Comparison of ENCODE assay signal across 23 cellular contexts in genomic region chr22:24693359-24693758, GRCh38.
A peak's percentile ranks its signal among the peaks of the same experiment; 100 is the strongest.
DNase-seq lines count a peak whose midpoint lies in the region; ATAC-seq, FAIRE-seq and TF ChIP-seq lines count a peak whose summit lies in the region.
"Had no signal": no experiment of that assay in that cellular context is flagged by ENCODE, and none has a peak within 500 bp of the region (broad histone marks: within the 10 kb centered on the region; RNA-seq: fewer than 3 reads in every experiment).

No MANE protein-coding gene starts in this region.

- H3K79me2 ChIP-seq in endothelial cell of umbilical vein (ENCODE audit: control insufficient read depth, insufficient read depth, low read length), result no peaks in the 10 kb centered on the region
- H3K79me2 ChIP-seq in osteoblast (ENCODE audit: insufficient read depth, low read length), result no peaks in the 10 kb centered on the region

- BruUV-seq in IMR-90 (replicated peaks; lab: Mats Ljungman, UMichigan) (no TSS peak), endothelial cell of umbilical vein (replicated peaks; lab: Mats Ljungman, UMichigan) (no TSS peak)

- DNase-seq in AG08396 (ENCODE audit: low spot score), result peak; percentile 63
- DNase-seq in IMR-90, result peak; percentile 62
- peak; percentile 35 for DNase-seq in endothelial cell of umbilical vein (ENCODE audit: low read depth, low spot score)
- DNase-seq in osteoblast (ENCODE audit: insufficient read length, low spot score, missing footprints), result peak; percentile 75
- no peak for DNase-seq in left ventricle myocardium inferior
- DNase-seq in NOMO-1 treated with DMSO at 0.1 percent for 48 hours (lab: John Stamatoyannopoulos, UW; ENCODE audit: unreplicated experiment), result no peak
- DNase-seq: 8988T; GF-D8; H7; HFFc6; MG63; NCI-H1092; NCI-H1436; NCI-H1930; NCI-H2227 treated with DMSO at 0.1 percent for 48 hours; NCI-H510A; NCI-H748 treated with DMSO at 0.1 percent for 48 hours; NK-92 treated with Interleukin-12 subunit alpha and Interleukin-12 subunit beta, amount 100 ng/mL, for 24 hours; Peyer's patch had no signal

- H3K4me3 ChIP-seq in IMR-90 (ENCODE audit: insufficient read depth, low read depth, low read length) (no peak overlapping the region), endothelial cell of umbilical vein (replicated peaks in 1 of 3; ENCODE audit: insufficient read depth in 1 of 3, low read depth in 1 of 3, low read length in 3 of 3) (no peak overlapping the region), osteoblast (ENCODE audit: insufficient read depth, low read length) (no peak overlapping the region), left ventricle myocardium inferior (no peak overlapping the region)
- H3K4me3 ChIP-seq: K562, MG63, Peyer's patch had no signal

- no peak overlapping the region for H3K18ac ChIP-seq in IMR-90 (ENCODE audit: low read depth, low read length)

- dilution Hi-C loops in IMR-90 (cut with HindIII; ENCODE audit: low sequenced_read_pairs, unreplicated experiment) (no loop called here), endothelial cell of umbilical vein (cut with MboI; ENCODE audit: extremely low pct_ligation_motif_present, low sequenced_read_pairs) (no loop called here)

- in situ Hi-C loops in IMR-90 (cut with MboI; ENCODE audit: low sequenced_read_pairs), result no loop called here

- peak; percentile 81 for FAIRE-seq in endothelial cell of umbilical vein (lab: Jason Lieb, UNC)
- FAIRE-seq: GM19239, K562 had no signal

- H3K79me1 ChIP-seq in IMR-90 (ENCODE audit: low read depth in 1 of 2, low read length in 2 of 2), result no peaks in the 10 kb centered on the region

- no peak overlapping the region for H2AK5ac ChIP-seq in IMR-90 (ENCODE audit: low read depth, low read length)

- no peak overlapping the region for H2AK9ac ChIP-seq in IMR-90 (replicated peaks; ENCODE audit: low read depth, low read length, poor library complexity)

- CTCF ChIA-PET in IMR-90 (lab: Yijun Ruan, JAX), result no interaction called here
- CTCF ChIA-PET in endothelial cell of umbilical vein (lab: Charles Lee), result no interaction called here

- H3K14ac ChIP-seq in IMR-90 (replicated peaks; ENCODE audit: low read depth, low read length), result no peak overlapping the region

- H4K8ac ChIP-seq in IMR-90 (ENCODE audit: low read depth in 2 of 2, low read length in 2 of 2), result peak overlapping the region in 1 of 2 experiments; percentile 57; a peak in 2 of 4 replicates

- WGBS in IMR-90 (ENCODE audit: extremely low coverage in 2 of 2, insufficient read length in 1 of 2), 2 experiments, result no CpG with 5 or more reads among the region's 2 CpGs

- no peak overlapping the region for H2BK120ac ChIP-seq in IMR-90 (ENCODE audit: low read depth, low read length)

- no peak overlapping the region for H3K4me2 ChIP-seq in IMR-90 (ENCODE audit: low read depth, low read length)
- peak overlapping the region; percentile 16 for H3K4me2 ChIP-seq in endothelial cell of umbilical vein (ENCODE audit: insufficient read depth, low read length)
- no peak overlapping the region for H3K4me2 ChIP-seq in osteoblast (ENCODE audit: insufficient read depth, low read length)

- ATAC-seq in IMR-90 (ENCODE audit: low read depth), result 0 out of 2 replicates have a peak, but pooled peaks have one; percentile 27
- no peak for ATAC-seq in GM18861 (IDR thresholded peaks at IDR 0.05; ENCODE audit: unreplicated experiment)
- ATAC-seq: K562, SK-N-SH treated with all-trans-retinoic acid at 6 μM for 48 hours had no signal

- H3K56ac ChIP-seq in IMR-90 (ENCODE audit: extremely low read depth, insufficient read depth, low read length), result no peak overlapping the region

- no peaks in the 10 kb centered on the region for H3K36me3 ChIP-seq in IMR-90 (ENCODE audit: control insufficient read depth, insufficient read depth, low read length)
- no peaks in the 10 kb centered on the region for H3K36me3 ChIP-seq in endothelial cell of umbilical vein (ENCODE audit: control insufficient read depth in 2 of 2, extremely low read depth in 1 of 2, insufficient read depth in 2 of 2, low read length in 2 of 2)
- H3K36me3 ChIP-seq in osteoblast (ENCODE audit: insufficient read depth, low read length), result no peaks in the 10 kb centered on the region
- no peaks in the 10 kb centered on the region for H3K36me3 ChIP-seq in left ventricle myocardium inferior
- H3K36me3 ChIP-seq: MG63, Peyer's patch had no signal

- H3K27me3 ChIP-seq in IMR-90 (ENCODE audit: control insufficient read depth, insufficient read depth, low read length), result no peaks in the 10 kb centered on the region
- H3K27me3 ChIP-seq in endothelial cell of umbilical vein (ENCODE audit: control insufficient read depth in 2 of 2, insufficient read depth in 2 of 2, low read length in 2 of 2), result peaks cover 0 to 1% of the 10 kb centered on the region in 2 experiments
- peaks cover 14% of the 10 kb centered on the region for H3K27me3 ChIP-seq in osteoblast (ENCODE audit: insufficient read depth, low read length)
- no peaks in the 10 kb centered on the region for H3K27me3 ChIP-seq in left ventricle myocardium inferior (ENCODE audit: low read depth)
- H3K27me3 ChIP-seq: MG63, Peyer's patch had no signal

- H2BK20ac ChIP-seq in IMR-90 (ENCODE audit: low read depth, low read length), result no peak overlapping the region

- no peak overlapping the region for H3K4ac ChIP-seq in IMR-90 (ENCODE audit: low read depth, low read length)

- H4K20me1 ChIP-seq in IMR-90 (ENCODE audit: insufficient read depth, low read length) (no peaks in the 10 kb centered on the region), endothelial cell of umbilical vein (replicated peaks; ENCODE audit: control insufficient read depth, extremely low read depth, insufficient read depth, low read length) (no peaks in the 10 kb centered on the region), osteoblast (ENCODE audit: insufficient read depth, low read length) (no peaks in the 10 kb centered on the region)

- no peak overlapping the region for H3K23ac ChIP-seq in IMR-90 (ENCODE audit: low read depth, low read length)

- H2BK5ac ChIP-seq in IMR-90 (ENCODE audit: low read depth, low read length, poor library complexity, severe bottlenecking), result peak overlapping the region; percentile 83

- TF ChIP-seq RAD21 in IMR-90 (IDR thresholded peaks at IDR 0.05; ENCODE audit: low read length), result no peak

- H3K4me1 ChIP-seq in IMR-90 (ENCODE audit: control insufficient read depth, insufficient read depth, low read length) (peaks cover 28% of the 10 kb centered on the region), endothelial cell of umbilical vein (ENCODE audit: control insufficient read depth, extremely low read depth, insufficient read depth, low read length) (peaks cover 7% of the 10 kb centered on the region), osteoblast (ENCODE audit: insufficient read depth, low read length) (no peaks in the 10 kb centered on the region), left ventricle myocardium inferior (peaks cover 27% of the 10 kb centered on the region)

- POLR2A ChIA-PET in IMR-90 (lab: Charles Lee; ENCODE audit: unreplicated experiment), result no interaction called here
- POLR2A ChIA-PET in endothelial cell of umbilical vein (lab: Charles Lee), result no interaction called here

- H3K9me1 ChIP-seq in IMR-90 (ENCODE audit: insufficient read depth, low read length) (peaks cover 29% of the 10 kb centered on the region), endothelial cell of umbilical vein (replicated peaks; ENCODE audit: control insufficient read depth, extremely low read depth, insufficient read depth, low read length) (no peaks in the 10 kb centered on the region)

- intact Hi-C loops in IMR-90 (cut with micrococcal nuclease), result no loop called here
- intact Hi-C loops in endothelial cell of umbilical vein (cut with micrococcal nuclease), result loop anchor here (5.0 kb wide), 1 partner anchor 34 kb away; no protein-coding TSS in a partner anchor
- intact Hi-C loops in left ventricle myocardium inferior (cut with micrococcal nuclease), result no loop called here

- H2AFZ ChIP-seq in IMR-90 (replicated peaks; ENCODE audit: low read length, poor library complexity) (no peak overlapping the region), endothelial cell of umbilical vein (ENCODE audit: low read depth, low read length) (no peak overlapping the region), osteoblast (ENCODE audit: low read length) (no peak overlapping the region)

- H2BK15ac ChIP-seq in IMR-90 (ENCODE audit: low read depth, low read length), result peak overlapping the region; percentile 91; the same call in 1 of the 3 replicates

- no peak overlapping the region for H4K91ac ChIP-seq in IMR-90 (ENCODE audit: insufficient read depth, low read depth, low read length)

- H3K27ac ChIP-seq in IMR-90 (ENCODE audit: insufficient read depth, low read length), result no peak overlapping the region; the same call in 1 of the 2 replicates
- no peak overlapping the region for H3K27ac ChIP-seq in endothelial cell of umbilical vein (ENCODE audit: insufficient read depth, low read depth, low read length)
- no peak overlapping the region for H3K27ac ChIP-seq in osteoblast (ENCODE audit: low read depth, low read length)
- H3K27ac ChIP-seq in left ventricle myocardium inferior (replicated peaks), result no peak overlapping the region
- H3K27ac ChIP-seq: Peyer's patch had no signal

- H3K9me3 ChIP-seq in IMR-90 (ENCODE audit: control insufficient read depth, insufficient read depth, low read length) (no peaks in the 10 kb centered on the region), endothelial cell of umbilical vein (replicated peaks; ENCODE audit: control insufficient read depth, insufficient read depth, low read length) (no peaks in the 10 kb centered on the region), osteoblast (ENCODE audit: low read depth, low read length) (no peaks in the 10 kb centered on the region), left ventricle myocardium inferior (replicated peaks) (no peaks in the 10 kb centered on the region)
- H3K9me3 ChIP-seq: MG63, Peyer's patch had no signal

- TF ChIP-seq CTCF in IMR-90 (conservative IDR thresholded peaks at IDR 0.05; ENCODE audit: low read depth, low read length) (no peak), endothelial cell of umbilical vein (IDR thresholded peaks at IDR 0.05; ENCODE audit: extremely low read depth in 1 of 2, insufficient read depth in 1 of 2, low read depth in 1 of 2, low read length in 2 of 2) (no peak), osteoblast (IDR thresholded peaks at IDR 0.05; ENCODE audit: extremely low read depth, low read depth, low read length) (no peak), left ventricle myocardium inferior (IDR thresholded peaks at IDR 0.05; ENCODE audit: borderline replicate concordance) (no peak)

- H3K9ac ChIP-seq in IMR-90 (ENCODE audit: low read depth, low read length), result no peak overlapping the region
- no peak overlapping the region for H3K9ac ChIP-seq in endothelial cell of umbilical vein (replicated peaks; ENCODE audit: extremely low read depth, insufficient read depth, low read length)

- no peak for TF ChIP-seq POLR2A in IMR-90 (IDR thresholded peaks at IDR 0.05; ENCODE audit: low read depth, low read length)
- no peak for TF ChIP-seq POLR2A in endothelial cell of umbilical vein (IDR thresholded peaks at IDR 0.05; ENCODE audit: low read depth, low read length)

- no peak overlapping the region for H4K5ac ChIP-seq in IMR-90 (ENCODE audit: low read depth, low read length)

TF ChIP-seq in endothelial cell of umbilical vein, 7 proteins besides CTCF, POLR2A, EP300 and RAD21 (continues in another document):
- TF ChIP-seq MYC (IDR thresholded peaks at IDR 0.05; ENCODE audit: low read depth, low read length) (no peak), GATA2 (IDR thresholded peaks at IDR 0.05; ENCODE audit: insufficient read depth, insufficient read length, low read depth, low read length) (peak; percentile 48), FOS (IDR thresholded peaks at IDR 0.05; ENCODE audit: borderline replicate concordance, insufficient read depth, low read length) (no peak)

Comparison
In these comparisons a context has a peak if more than half of its experiments do, and no peak if none do; other contexts are left out.
1. DNase-seq: peak in AG08396 (single experiment), IMR-90 (single experiment), endothelial cell of umbilical vein (single experiment) and osteoblast (single experiment); none in left ventricle myocardium inferior (single experiment) and NOMO-1 treated with DMSO at 0.1 percent for 48 hours (single experiment).